20 cellular contexts compared by ENCODE assay signal in genomic region chr10:11011966-11012365, GRCh38. TPM values are rescaled to one million over a fixed set of nuclear protein-coding genes. Genes with fewer than 3 reads are reported as not detected.
DNase-seq lines count a peak whose midpoint lies in the region; ATAC-seq and TF ChIP-seq lines count a peak whose summit lies in the region.
"Had no signal": no experiment of that assay in that cellular context is flagged by ENCODE, and none has a peak within 500 bp of the region (broad histone marks: within the 10 kb centered on the region; RNA-seq: fewer than 3 reads in every experiment).

No MANE protein-coding gene starts in this region.

- peak overlapping the region; percentile 28 for H3K4me3 Mint-ChIP-seq in neural crest cell
- H3K4me3 Mint-ChIP-seq: CD4-positive, alpha-beta T cell had no signal

- in situ Hi-C loops in GM13977 (cut with MboI; ENCODE audit: low pct_unique_long_range_greater_than_20kb, low sequenced_read_pairs, unreplicated experiment): no loop called here

- peaks cover 5% of the 10 kb centered on the region for H3K27me3 Mint-ChIP-seq in neural crest cell (ENCODE audit: low read depth)

- H3K4me3 ChIP-seq in right atrium auricular region (no peak overlapping the region), H7 (ENCODE audit: insufficient read depth, low read depth, low read length) (no peak overlapping the region)
- H3K4me3 ChIP-seq in effector memory CD4-positive, alpha-beta T cell (ENCODE audit: insufficient read depth, low read depth, low read length, poor library complexity, severe bottlenecking): no peak overlapping the region
- H3K4me3 ChIP-seq: PC-9, vagina had no signal

- peak overlapping the region; percentile 96 for H3K27ac Mint-ChIP-seq in neural crest cell (ENCODE audit: unreplicated experiment)
- H3K27ac Mint-ChIP-seq: CD4-positive, alpha-beta T cell had no signal

- peaks cover 82% of the 10 kb centered on the region for H3K4me1 Mint-ChIP-seq in neural crest cell

- H3K9me3 ChIP-seq in right atrium auricular region: no peaks in the 10 kb centered on the region
- no peaks in the 10 kb centered on the region for H3K9me3 ChIP-seq in effector memory CD4-positive, alpha-beta T cell (ENCODE audit: control insufficient read depth, low read length)
- H3K9me3 ChIP-seq: vagina had no signal

- peak; percentile 62 for ATAC-seq in esophagus mucosa
- no peak for ATAC-seq in GM21526 (IDR thresholded peaks at IDR 0.05; ENCODE audit: low FRiP score, unreplicated experiment)

- no peaks in the 10 kb centered on the region for H3K36me3 ChIP-seq in right atrium auricular region
- no peaks in the 10 kb centered on the region for H3K36me3 ChIP-seq in H7 (replicated peaks; ENCODE audit: control insufficient read depth, insufficient read depth, low read length)
- H3K36me3 ChIP-seq in effector memory CD4-positive, alpha-beta T cell (ENCODE audit: control insufficient read depth, insufficient read depth, low read length): no peaks in the 10 kb centered on the region
- H3K36me3 ChIP-seq: vagina had no signal

- peaks cover 0 to 47% of the 10 kb centered on the region in 2 donors for H3K4me1 ChIP-seq in right atrium auricular region
- H3K4me1 ChIP-seq in effector memory CD4-positive, alpha-beta T cell (ENCODE audit: control insufficient read depth, insufficient read depth, low read length, poor library complexity, severe bottlenecking): no peaks in the 10 kb centered on the region
- H3K4me1 ChIP-seq: parathyroid adenoma had no signal

- TF ChIP-seq CTCF in right atrium auricular region (IDR thresholded peaks at IDR 0.05) (no peak), neural crest cell (conservative IDR thresholded peaks at IDR 0.05) (no peak), GM13977 (IDR thresholded peaks at IDR 0.05; ENCODE audit: extremely low read depth, insufficient read depth, missing control alignments) (no peak)

- intact Hi-C loops in cardiac septum (cut with DNase I): loop anchor here (10.0 kb wide), 1 partner anchor 217 kb away; no protein-coding TSS in a partner anchor

- H3K27ac ChIP-seq in right atrium auricular region: peak overlapping the region; percentile 66 to 92
- no peak overlapping the region for H3K27ac ChIP-seq in effector memory CD4-positive, alpha-beta T cell (ENCODE audit: insufficient read depth, low read length, poor library complexity, severe bottlenecking)
- H3K27ac ChIP-seq: epithelial cell of prostate, parathyroid adenoma, PC-9, vagina had no signal

- peaks cover 2% of the 10 kb centered on the region for H3K36me3 Mint-ChIP-seq in neural crest cell (ENCODE audit: low read depth)

- no peak for DNase-seq in right atrium auricular region (ENCODE audit: low spot score)
- no peak for DNase-seq in cardiac septum (ENCODE audit: low spot score)
- no peak for DNase-seq in neural crest cell (ENCODE audit: low read depth, low spot score)
- no peak for DNase-seq in H7
- DNase-seq in GM13977 (ENCODE audit: low spot score): no peak
- no peak for DNase-seq in effector memory CD4-positive, alpha-beta T cell
- DNase-seq: ACHN; activated T-cell treated with anti-CD3 and anti-CD28 coated beads, Interleukin-2, amount 50 U/mL, for 48 hours; CD4-positive, alpha-beta T cell; DMS79; IMR-90; NCI-H774; stimulated activated CD4-positive, alpha-beta T cell treated with anti-CD3 and anti-CD28 coated beads, Interleukin-12 subunit alpha, Interleukin-12 subunit beta, amount 100 ng/mL, for 4 hours; stimulated activated naive CD4-positive, alpha-beta T cell treated with Interleukin-2 at 50 U/mL for 16 hours had no signal

- H3K9me3 Mint-ChIP-seq in neural crest cell: no peaks in the 10 kb centered on the region
- H3K9me3 Mint-ChIP-seq: CD4-positive, alpha-beta T cell had no signal

- H3K27me3 ChIP-seq in right atrium auricular region (no peaks in the 10 kb centered on the region), H7 (ENCODE audit: control insufficient read depth, insufficient read depth, low read length) (peaks cover 4% of the 10 kb centered on the region)
- H3K27me3 ChIP-seq in effector memory CD4-positive, alpha-beta T cell (replicated peaks; ENCODE audit: control insufficient read depth, insufficient read depth, low read length, poor library complexity, severe bottlenecking): peaks cover 42% of the 10 kb centered on the region
- H3K27me3 ChIP-seq: vagina had no signal

RNA-seq across cellular contexts. Expression of gene CELF2, which starts 5.7 kb away (rescaled TPM):
- 10 to 100 TPM; 63.2 to 69.4 TPM for total RNA-seq in right atrium auricular region
- 67.5 TPM for total RNA-seq in cardiac septum
- total RNA-seq in esophagus mucosa: 3.5 TPM
- total RNA-seq in neural crest cell: 77.6 and 82.8 TPM in 2 replicates
- total RNA-seq in H7 (2014; rRNA removed; shearing (Covaris generic)): 6.4 and 8.5 TPM in 2 replicates
- total RNA-seq: PC-9 had no signal
